23 cellular contexts compared by ENCODE assay signal in genomic region chr10:8398771-8399170, GRCh38.
DNase-seq lines count a peak whose midpoint lies in the region; ATAC-seq and TF ChIP-seq lines count a peak whose summit lies in the region.
"Had no signal": no experiment of that assay in that cellular context is flagged by ENCODE, and none has a peak within 500 bp of the region (broad histone marks: within the 10 kb centered on the region; RNA-seq: fewer than 3 reads in every experiment).

No MANE protein-coding gene starts in this region.

- no peaks in the 10 kb centered on the region for H3K9me3 Mint-ChIP-seq in CD4-positive, alpha-beta memory T cell
- no peaks in the 10 kb centered on the region for H3K9me3 Mint-ChIP-seq in T-cell
- H3K9me3 Mint-ChIP-seq in T-helper 2 cell treated with Interferon-gamma antibody and Interleukin-4, amounts not matched to agents 5 μg/mL and 100 μg/mL, for 36 hours = no peaks in the 10 kb centered on the region
- H3K9me3 Mint-ChIP-seq: CD4-positive, alpha-beta T cell; CD8-positive, alpha-beta memory T cell had no signal

- WGBS in esophagus muscularis mucosa = 50% methylated on average over 1 of the region's 1 CpG
- 14 to 17% (median 17%) methylated on average over 1 of the region's 1 CpG for WGBS in ovary, 3 donors

- H3K4me3 ChIP-seq in CD4-positive, alpha-beta memory T cell (ENCODE audit: low read length in 2 of 2) = no peak overlapping the region
- H3K4me3 ChIP-seq in esophagus muscularis mucosa (no peak overlapping the region), ovary (no peak overlapping the region)
- H3K4me3 ChIP-seq: BLaER1 treated with 17β-estradiol and CSF1 and Interleukin-3, amounts not matched to agents 10 nM and 100 nM; GM12878 had no signal

- peaks cover 59 to 89% (median 69%) of the 10 kb centered on the region in 4 donors for H3K4me1 Mint-ChIP-seq in CD4-positive, alpha-beta memory T cell
- H3K4me1 Mint-ChIP-seq in T-cell = peaks cover 53 to 75% (median 64%) of the 10 kb centered on the region in 3 donors
- H3K4me1 Mint-ChIP-seq in T-helper 2 cell treated with Interferon-gamma antibody and Interleukin-4, amounts not matched to agents 5 μg/mL and 100 μg/mL, for 36 hours (ENCODE audit: low read depth) = peaks cover 74% of the 10 kb centered on the region
- H3K4me1 Mint-ChIP-seq: B cell had no signal

- H3K36me3 ChIP-seq in CD4-positive, alpha-beta memory T cell (ENCODE audit: insufficient read depth, low read length) = no peaks in the 10 kb centered on the region
- H3K36me3 ChIP-seq in esophagus muscularis mucosa (no peaks in the 10 kb centered on the region), ovary (no peaks in the 10 kb centered on the region)
- H3K36me3 ChIP-seq: BLaER1 treated with 17β-estradiol and CSF1 and Interleukin-3, amounts not matched to agents 10 nM and 100 nM had no signal

- TF ChIP-seq EP300 in esophagus muscularis mucosa (IDR thresholded peaks at IDR 0.05) = no peak
- TF ChIP-seq EP300 in ovary (IDR thresholded peaks at IDR 0.05) = no peak

- TF ChIP-seq POLR2A in esophagus muscularis mucosa (IDR thresholded peaks at IDR 0.05; ENCODE audit: low read depth) (no peak), ovary (IDR thresholded peaks at IDR 0.05) (no peak)

- H3K27me3 Mint-ChIP-seq in CD4-positive, alpha-beta memory T cell = no peaks in the 10 kb centered on the region
- no peaks in the 10 kb centered on the region for H3K27me3 Mint-ChIP-seq in T-cell
- H3K27me3 Mint-ChIP-seq in T-helper 2 cell treated with Interferon-gamma antibody and Interleukin-4, amounts not matched to agents 5 μg/mL and 100 μg/mL, for 36 hours (ENCODE audit: low read depth) = no peaks in the 10 kb centered on the region
- H3K27me3 Mint-ChIP-seq: B cell; CD4-positive, alpha-beta T cell had no signal

- intact Hi-C loops in CD4-positive, alpha-beta memory T cell (cut with micrococcal nuclease) = no loop called here
- intact Hi-C loops in esophagus muscularis mucosa (cut with DNase I) (no loop called here), ovary (cut with DNase I) (no loop called here)

- no peak overlapping the region for H3K27ac ChIP-seq in CD4-positive, alpha-beta memory T cell (ENCODE audit: low read depth, low read length)
- H3K27ac ChIP-seq in esophagus muscularis mucosa (replicated peaks in 1 of 4) = no peak overlapping the region
- no peak overlapping the region for H3K27ac ChIP-seq in ovary
- H3K27ac ChIP-seq: BLaER1 treated with 17β-estradiol and CSF1 and Interleukin-3, amounts not matched to agents 10 nM and 100 nM; C4-2B had no signal

- CTCF ChIA-PET in CD4-positive, alpha-beta memory T cell (lab: Charles Lee; ENCODE audit: partially characterized antibody) = interaction anchor here (1.1 kb wide), 1 partner anchor 66 kb away, joined by 4 read pairs; no protein-coding TSS in a partner anchor
- CTCF ChIA-PET in T-cell (lab: Charles Lee) = no interaction called here

- H3K27me3 ChIP-seq in CD4-positive, alpha-beta memory T cell (ENCODE audit: insufficient read depth, low read length) = no peaks in the 10 kb centered on the region
- H3K27me3 ChIP-seq in esophagus muscularis mucosa = peaks cover 0 to 13% (median 0%) of the 10 kb centered on the region in 4 donors
- no peaks in the 10 kb centered on the region for H3K27me3 ChIP-seq in ovary
- H3K27me3 ChIP-seq: BLaER1 treated with 17β-estradiol and CSF1 and Interleukin-3, amounts not matched to agents 10 nM and 100 nM had no signal

- no peak for ATAC-seq in T-cell (replicated peaks in 1 of 4)
- ATAC-seq: GM12878 had no signal

- peak overlapping the region in 3 of 8 donors; percentile 8 to 29 (median 11) for H3K4me3 Mint-ChIP-seq in CD4-positive, alpha-beta memory T cell
- H3K4me3 Mint-ChIP-seq in T-cell = no peak overlapping the region
- no peak overlapping the region for H3K4me3 Mint-ChIP-seq in T-helper 2 cell treated with Interferon-gamma antibody and Interleukin-4, amounts not matched to agents 5 μg/mL and 100 μg/mL, for 36 hours
- H3K4me3 Mint-ChIP-seq: B cell; CD4-positive, alpha-beta T cell; CD8-positive, alpha-beta memory T cell had no signal

- POLR2A ChIA-PET in CD4-positive, alpha-beta memory T cell (lab: Charles Lee; ENCODE audit: partially characterized antibody) = interaction anchor here (0.9 to 2.9 kb wide), 8 partner anchors 8 to 339 kb away, joined by 3 to 13 read pairs (median 4); no protein-coding TSS in a partner anchor
- POLR2A ChIA-PET in T-cell (lab: Charles Lee) = interaction anchor here (0.6 kb wide), 2 partner anchors 30 to 336 kb away, joined by 3 read pairs; no protein-coding TSS in a partner anchor

- TF ChIP-seq CTCF in esophagus muscularis mucosa (IDR thresholded peaks at IDR 0.05) (no peak), ovary (IDR thresholded peaks at IDR 0.05) (no peak)

- H3K4me1 ChIP-seq in CD4-positive, alpha-beta memory T cell (ENCODE audit: insufficient read depth, low read length) = peaks cover 61% of the 10 kb centered on the region
- H3K4me1 ChIP-seq in esophagus muscularis mucosa = no peaks in the 10 kb centered on the region
- no peaks in the 10 kb centered on the region for H3K4me1 ChIP-seq in ovary (ENCODE audit: insufficient read depth)

- no peaks in the 10 kb centered on the region for H3K9me3 ChIP-seq in CD4-positive, alpha-beta memory T cell (ENCODE audit: control insufficient read depth in 1 of 2, low read length in 2 of 2)
- H3K9me3 ChIP-seq in esophagus muscularis mucosa = no peaks in the 10 kb centered on the region
- no peaks in the 10 kb centered on the region for H3K9me3 ChIP-seq in ovary
- H3K9me3 ChIP-seq: BLaER1 treated with 17β-estradiol and CSF1 and Interleukin-3, amounts not matched to agents 10 nM and 100 nM had no signal

- no peaks in the 10 kb centered on the region for H3K36me3 Mint-ChIP-seq in CD4-positive, alpha-beta memory T cell
- H3K36me3 Mint-ChIP-seq in T-cell = no peaks in the 10 kb centered on the region
- peaks cover 8% of the 10 kb centered on the region for H3K36me3 Mint-ChIP-seq in T-helper 2 cell treated with Interferon-gamma antibody and Interleukin-4, amounts not matched to agents 5 μg/mL and 100 μg/mL, for 36 hours (ENCODE audit: low read depth)

- H3K27ac Mint-ChIP-seq in CD4-positive, alpha-beta memory T cell = peak overlapping the region in 5 of 7 donors; percentile 35 to 92 (median 86)
- peak overlapping the region; percentile 22 to 45 for H3K27ac Mint-ChIP-seq in T-cell
- peak overlapping the region; percentile 3 for H3K27ac Mint-ChIP-seq in T-helper 2 cell treated with Interferon-gamma antibody and Interleukin-4, amounts not matched to agents 5 μg/mL and 100 μg/mL, for 36 hours
- H3K27ac Mint-ChIP-seq: B cell; CD4-positive, alpha-beta T cell had no signal

- DNase-seq in CD4-positive, alpha-beta memory T cell = no peak
- DNase-seq in T-cell (no peak), esophagus muscularis mucosa (ENCODE audit: extremely low spot score) (no peak), NCI-H1694 (lab: John Stamatoyannopoulos, UW) (no peak), ovary (no peak)
- no peak for DNase-seq in T-helper 2 cell treated with Interferon-gamma antibody and Interleukin-4, amounts not matched to agents 5 μg/mL and 100 μg/mL, for 36 hours (ENCODE audit: low spot score)
- no peak for DNase-seq in effector CD8-positive, alpha-beta T cell (lab: John Stamatoyannopoulos, UW)
- DNase-seq: 8988T; AML-193; CD4-positive, alpha-beta T cell; CD8-positive, alpha-beta memory T cell; COR-L47; DMS 273 treated with DMSO at 0.1 percent for 48 hours; DMS153; DMS53; DMS79; DND-41; EL; GDM1 had no signal

Comparison
In these comparisons a context has a peak if more than half of its experiments do, and no peak if none do; other contexts are left out.
1. H3K27ac Mint-ChIP-seq: peak in every context shown above with its lines; median percentile 86 in CD4-positive, alpha-beta memory T cell; 34 in T-cell; 3 in T-helper 2 cell treated with Interferon-gamma antibody and Interleukin-4, amounts not matched to agents 5 μg/mL and 100 μg/mL, for 36 hours.